Comparison of ENCODE assay signal across 34 cellular contexts in genomic region chr12:131797588-131797934, GRCh38. TPM values are rescaled to one million over a fixed set of nuclear protein-coding genes. Genes with fewer than 3 reads are reported as not detected.
"Had no signal": no experiment of that assay in that cellular context is flagged by ENCODE, and none has a peak within 500 bp of the region (broad histone marks: within the 10 kb centered on the region; RNA-seq: fewer than 3 reads in every experiment).

No MANE protein-coding gene starts in this region.

- H3K27ac ChIP-seq: brain microvascular endothelial cell, PC-9, VCaP had no signal

- H3K4me2 ChIP-seq: PC-9 had no signal

- ATAC-seq: activated CD8-positive, alpha-beta memory T cell treated with anti-CD3 and anti-CD28 coated beads, Interleukin-2, amount 10 ng/mL, durations not matched to agents 7 days and 5 days; activated naive CD8-positive, alpha-beta T cell treated with anti-CD3 and anti-CD28 coated beads, Interleukin-2, amount 50 U/mL, for 24 hours had no signal

- H3K27ac Mint-ChIP-seq: activated CD4-positive, alpha-beta memory T cell treated with anti-CD3 and anti-CD28 coated beads, Interleukin-2, amount 10 ng/mL, durations not matched to agents 7 days and 5 days; activated CD8-positive, alpha-beta memory T cell treated with anti-CD3 and anti-CD28 coated beads, Interleukin-2, amount 10 ng/mL, durations not matched to agents 7 days and 5 days; activated naive CD4-positive, alpha-beta T cell treated with anti-CD3 and anti-CD28 coated beads, Interleukin-2, amount 10 ng/mL, durations not matched to agents 7 days and 5 days; activated naive CD8-positive, alpha-beta T cell; activated naive CD8-positive, alpha-beta T cell treated with anti-CD3 and anti-CD28 coated beads, Interleukin-2, amount 50 U/mL, for 24 hours had no signal

- H3K27me3 Mint-ChIP-seq: activated CD4-positive, alpha-beta memory T cell treated with anti-CD3 and anti-CD28 coated beads, Interleukin-2, amount 10 ng/mL, durations not matched to agents 7 days and 5 days; activated CD8-positive, alpha-beta memory T cell treated with anti-CD3 and anti-CD28 coated beads, Interleukin-2, amount 10 ng/mL, durations not matched to agents 7 days and 5 days; activated naive CD4-positive, alpha-beta T cell treated with anti-CD3 and anti-CD28 coated beads, Interleukin-2, amount 10 ng/mL, durations not matched to agents 7 days and 5 days; activated naive CD8-positive, alpha-beta T cell; activated naive CD8-positive, alpha-beta T cell treated with anti-CD3 and anti-CD28 coated beads, Interleukin-2, amount 50 U/mL, for 24 hours had no signal

- H3K4me3 ChIP-seq: PC-9 had no signal

- H3K27me3 ChIP-seq: brain microvascular endothelial cell had no signal

- H3K4me3 Mint-ChIP-seq: activated CD4-positive, alpha-beta memory T cell treated with anti-CD3 and anti-CD28 coated beads, Interleukin-2, amount 10 ng/mL, durations not matched to agents 7 days and 5 days; activated CD8-positive, alpha-beta memory T cell treated with anti-CD3 and anti-CD28 coated beads, Interleukin-2, amount 10 ng/mL, durations not matched to agents 7 days and 5 days; activated naive CD4-positive, alpha-beta T cell treated with anti-CD3 and anti-CD28 coated beads, Interleukin-2, amount 10 ng/mL, durations not matched to agents 7 days and 5 days; activated naive CD8-positive, alpha-beta T cell; activated naive CD8-positive, alpha-beta T cell treated with anti-CD3 and anti-CD28 coated beads, Interleukin-2, amount 50 U/mL, for 24 hours had no signal

- H2AFZ ChIP-seq: PC-9 had no signal

- H3K9me3 Mint-ChIP-seq: activated CD4-positive, alpha-beta memory T cell treated with anti-CD3 and anti-CD28 coated beads, Interleukin-2, amount 10 ng/mL, durations not matched to agents 7 days and 5 days; activated naive CD4-positive, alpha-beta T cell treated with anti-CD3 and anti-CD28 coated beads, Interleukin-2, amount 10 ng/mL, durations not matched to agents 7 days and 5 days; activated naive CD8-positive, alpha-beta T cell treated with anti-CD3 and anti-CD28 coated beads, Interleukin-2, amount 50 U/mL, for 24 hours had no signal

- H3K4me1 Mint-ChIP-seq: activated CD4-positive, alpha-beta memory T cell treated with anti-CD3 and anti-CD28 coated beads, Interleukin-2, amount 10 ng/mL, durations not matched to agents 7 days and 5 days; activated CD8-positive, alpha-beta memory T cell treated with anti-CD3 and anti-CD28 coated beads, Interleukin-2, amount 10 ng/mL, durations not matched to agents 7 days and 5 days; activated naive CD4-positive, alpha-beta T cell treated with anti-CD3 and anti-CD28 coated beads, Interleukin-2, amount 10 ng/mL, durations not matched to agents 7 days and 5 days had no signal

- DNase-seq: activated CD4-positive, alpha-beta memory T cell treated with anti-CD3 and anti-CD28 coated beads, Interleukin-2, amount 10 ng/mL, durations not matched to agents 7 days and 5 days; activated CD4-positive, alpha-beta T cell treated with anti-CD3 and anti-CD28 coated beads for 1 hour; activated CD4-positive, alpha-beta T cell treated with anti-CD3 and anti-CD28 coated beads for 48 hours; activated CD4-positive, CD25-positive, alpha-beta regulatory T cell; activated CD8-positive, alpha-beta memory T cell treated with anti-CD3 and anti-CD28 coated beads for 24 hours; activated CD8-positive, alpha-beta memory T cell treated with anti-CD3 and anti-CD28 coated beads, Interleukin-2, amount 10 ng/mL, durations not matched to agents 7 days and 5 days; activated CD8-positive, alpha-beta memory T cell treated with anti-CD3 and anti-CD28 coated beads, Interleukin-2, amount 50 U/mL, for 48 hours; activated effector memory CD4-positive, alpha-beta T cell treated with Interleukin-2 at 50 U/mL for 16 hours; activated naive CD4-positive, alpha-beta T cell treated with anti-CD3 and anti-CD28 coated beads, Interleukin-2, amount 10 ng/mL, durations not matched to agents 7 days and 5 days; activated naive CD8-positive, alpha-beta T cell treated with anti-CD3 and anti-CD28 coated beads, Interleukin-2, amount 50 U/mL, for 24 hours; activated T-cell treated with anti-CD3 and anti-CD28 coated beads, Interleukin-2, amount 50 U/mL, for 48 hours; aorta; brain microvascular endothelial cell; central memory CD4-positive, alpha-beta T cell; NCI-H1092 treated with DMSO at 0.1 percent for 48 hours; NCI-H1417; NCI-H146; NCI-H187; NCI-H2029 treated with DMSO at 0.1 percent for 48 hours; NCI-H2107; NCI-H2171; NCI-H510A; NCI-H526; NCI-H748 treated with DMSO at 0.1 percent for 48 hours; NK-92 treated with Interleukin-12 subunit alpha and Interleukin-12 subunit beta, amount 100 ng/mL, for 24 hours; PC-9; Right ventricle myocardium superior; SW 1271; T-helper 1 cell; T-helper 2 cell; T-helper 9 cell had no signal

RNA-seq across cellular contexts. Expression of gene MMP17, which starts 30.6 kb away (rescaled TPM):
- total RNA-seq: activated CD8-positive, alpha-beta memory T cell treated with anti-CD3 and anti-CD28 coated beads, Interleukin-2, amount 10 ng/mL, durations not matched to agents 7 days and 5 days; OCI-LY7 had no signal
